Comparison of ENCODE assay signal across 1 cellular context in the genomic region with DNA sequence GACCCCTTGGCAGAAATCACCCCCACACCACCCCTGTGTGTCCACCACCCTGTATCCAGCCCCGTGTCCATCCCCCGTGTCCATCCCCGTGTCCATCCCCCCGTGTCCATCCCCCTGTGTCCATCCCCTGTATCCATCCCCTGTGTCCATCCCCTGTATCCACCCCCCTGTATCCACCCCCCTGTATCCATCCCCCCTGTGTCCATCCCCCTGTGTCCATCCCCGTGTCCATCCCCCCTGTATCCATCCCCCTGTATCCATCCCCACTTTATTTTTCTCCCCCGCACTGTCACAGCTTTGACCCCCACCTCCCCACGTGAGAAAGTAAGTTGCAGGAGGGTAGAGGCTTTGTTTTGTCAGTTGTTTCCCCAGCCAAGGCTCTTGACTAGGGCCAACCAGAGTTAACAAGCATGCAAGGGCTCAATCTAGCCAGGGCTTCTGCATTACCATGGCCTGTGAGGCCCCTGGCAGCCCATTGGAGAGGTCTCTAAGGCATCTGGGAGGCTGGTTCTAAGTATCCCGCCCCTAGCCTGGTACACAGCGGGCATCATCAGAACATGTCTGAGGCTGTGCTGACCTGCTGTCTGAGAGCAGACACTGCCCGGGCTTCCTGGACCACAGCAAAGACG.
TF ChIP-seq lines count a peak whose summit lies in the region.

No MANE protein-coding gene starts in this region.

TF ChIP-seq in HCT116, 20 proteins besides CTCF, POLR2A, EP300 and RAD21 (continued from another document):
- TF ChIP-seq, protein P1, sequence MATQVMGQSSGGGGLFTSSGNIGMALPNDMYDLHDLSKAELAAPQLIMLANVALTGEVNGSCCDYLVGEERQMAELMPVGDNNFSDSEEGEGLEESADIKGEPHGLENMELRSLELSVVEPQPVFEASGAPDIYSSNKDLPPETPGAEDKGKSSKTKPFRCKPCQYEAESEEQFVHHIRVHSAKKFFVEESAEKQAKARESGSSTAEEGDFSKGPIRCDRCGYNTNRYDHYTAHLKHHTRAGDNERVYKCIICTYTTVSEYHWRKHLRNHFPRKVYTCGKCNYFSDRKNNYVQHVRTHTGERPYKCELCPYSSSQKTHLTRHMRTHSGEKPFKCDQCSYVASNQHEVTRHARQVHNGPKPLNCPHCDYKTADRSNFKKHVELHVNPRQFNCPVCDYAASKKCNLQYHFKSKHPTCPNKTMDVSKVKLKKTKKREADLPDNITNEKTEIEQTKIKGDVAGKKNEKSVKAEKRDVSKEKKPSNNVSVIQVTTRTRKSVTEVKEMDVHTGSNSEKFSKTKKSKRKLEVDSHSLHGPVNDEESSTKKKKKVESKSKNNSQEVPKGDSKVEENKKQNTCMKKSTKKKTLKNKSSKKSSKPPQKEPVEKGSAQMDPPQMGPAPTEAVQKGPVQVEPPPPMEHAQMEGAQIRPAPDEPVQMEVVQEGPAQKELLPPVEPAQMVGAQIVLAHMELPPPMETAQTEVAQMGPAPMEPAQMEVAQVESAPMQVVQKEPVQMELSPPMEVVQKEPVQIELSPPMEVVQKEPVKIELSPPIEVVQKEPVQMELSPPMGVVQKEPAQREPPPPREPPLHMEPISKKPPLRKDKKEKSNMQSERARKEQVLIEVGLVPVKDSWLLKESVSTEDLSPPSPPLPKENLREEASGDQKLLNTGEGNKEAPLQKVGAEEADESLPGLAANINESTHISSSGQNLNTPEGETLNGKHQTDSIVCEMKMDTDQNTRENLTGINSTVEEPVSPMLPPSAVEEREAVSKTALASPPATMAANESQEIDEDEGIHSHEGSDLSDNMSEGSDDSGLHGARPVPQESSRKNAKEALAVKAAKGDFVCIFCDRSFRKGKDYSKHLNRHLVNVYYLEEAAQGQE (IDR thresholded peaks at IDR 0.05; ENCODE audit: low read depth), result no peak
- no peak for TF ChIP-seq JUND (IDR thresholded peaks at IDR 0.05)
- no peak for TF ChIP-seq ZNF274 (IDR thresholded peaks at IDR 0.05; ENCODE audit: low read depth, low read length)
